ENCODE assay signal across 8 cellular contexts in genomic region chr15:44710236-44711088, GRCh38. TPM values are rescaled to one million over a fixed set of nuclear protein-coding genes. Genes with fewer than 3 reads are reported as not detected.
A peak's percentile ranks its signal among the peaks of the same experiment; 100 is the strongest.
DNase-seq lines count a peak whose midpoint lies in the region; ATAC-seq and TF ChIP-seq lines count a peak whose summit lies in the region.

No MANE protein-coding gene starts in this region.

- peak overlapping the region; percentile 57 for H3K9ac ChIP-seq in endodermal cell (ENCODE audit: extremely low read depth, low read length, poor library complexity, severe bottlenecking)

- peaks cover 7% of the 10 kb centered on the region for H3K27me3 Mint-ChIP-seq in T-helper 2 cell treated with Interferon-gamma antibody and Interleukin-4, amounts not matched to agents 5 μg/mL and 100 μg/mL, for 36 hours (ENCODE audit: low read depth)
- H3K27me3 Mint-ChIP-seq in endodermal cell (ENCODE audit: insufficient read depth) (peaks cover 9% of the 10 kb centered on the region), naive B cell (no peaks in the 10 kb centered on the region)

- peak overlapping the region; percentile 30 for H3K27ac ChIP-seq in endodermal cell (ENCODE audit: low read depth, low read length)

- peaks cover 10% of the 10 kb centered on the region for H3K27me3 ChIP-seq in endodermal cell (ENCODE audit: control insufficient read depth, insufficient read depth, low read length, poor library complexity, severe bottlenecking)

- H3K4me3 Mint-ChIP-seq in T-helper 2 cell treated with Interferon-gamma antibody and Interleukin-4, amounts not matched to agents 5 μg/mL and 100 μg/mL, for 36 hours: peak overlapping the region; percentile 93
- peak overlapping the region; percentile 87 for H3K4me3 Mint-ChIP-seq in endodermal cell
- H3K4me3 Mint-ChIP-seq in naive B cell: peak overlapping the region; percentile 98 to 100 (median 100)

- peak; percentile 53 for TF ChIP-seq CTCF in endodermal cell (conservative IDR thresholded peaks at IDR 0.05)

- H3K4me1 Mint-ChIP-seq in T-helper 2 cell treated with Interferon-gamma antibody and Interleukin-4, amounts not matched to agents 5 μg/mL and 100 μg/mL, for 36 hours (ENCODE audit: low read depth): peaks cover 42% of the 10 kb centered on the region
- peaks cover 5% of the 10 kb centered on the region for H3K4me1 Mint-ChIP-seq in endodermal cell
- peaks cover 43 to 70% (median 55%) of the 10 kb centered on the region in 3 donors for H3K4me1 Mint-ChIP-seq in naive B cell

- peak overlapping the region; percentile 98 for H3K27ac Mint-ChIP-seq in T-helper 2 cell treated with Interferon-gamma antibody and Interleukin-4, amounts not matched to agents 5 μg/mL and 100 μg/mL, for 36 hours
- H3K27ac Mint-ChIP-seq in endodermal cell (peak overlapping the region; percentile 98), naive B cell (peak overlapping the region; percentile 100)

- H3K4me1 ChIP-seq in endodermal cell (ENCODE audit: control insufficient read depth, insufficient read depth, low read length): no peaks in the 10 kb centered on the region

- 51 to 78% methylated on average over 3 to 10 of the region's 11 CpGs for WGBS in endodermal cell (ENCODE audit: insufficient coverage in 1 of 2, insufficient read length in 1 of 2), 2 experiments

- ATAC-seq in HG02885 (IDR thresholded peaks at IDR 0.05; ENCODE audit: poor library complexity, unreplicated experiment) (peak; percentile 30), naive B cell (ENCODE audit: low read depth in 2 of 2) (peak; percentile 29 to 31), HG03521 (IDR thresholded peaks at IDR 0.05; ENCODE audit: unreplicated experiment) (no peak), HG03097 (IDR thresholded peaks at IDR 0.05; ENCODE audit: low FRiP score, unreplicated experiment) (no peak)

- peak overlapping the region; percentile 82 for H3K4me3 ChIP-seq in endodermal cell (ENCODE audit: low read length)

- peaks cover 65% of the 10 kb centered on the region for H3K36me3 Mint-ChIP-seq in T-helper 2 cell treated with Interferon-gamma antibody and Interleukin-4, amounts not matched to agents 5 μg/mL and 100 μg/mL, for 36 hours (ENCODE audit: low read depth)
- H3K36me3 Mint-ChIP-seq in endodermal cell (ENCODE audit: low read depth) (no peaks in the 10 kb centered on the region), naive B cell (peaks cover 40 to 52% of the 10 kb centered on the region in 2 donors)

- no peaks in the 10 kb centered on the region for H3K36me3 ChIP-seq in endodermal cell (ENCODE audit: control insufficient read depth, insufficient read depth, low read length)

- no peaks in the 10 kb centered on the region for H3K9me3 ChIP-seq in endodermal cell (ENCODE audit: control insufficient read depth, low read length)

- peaks cover 2% of the 10 kb centered on the region for H3K9me3 Mint-ChIP-seq in T-helper 2 cell treated with Interferon-gamma antibody and Interleukin-4, amounts not matched to agents 5 μg/mL and 100 μg/mL, for 36 hours
- H3K9me3 Mint-ChIP-seq in endodermal cell (no peaks in the 10 kb centered on the region), naive B cell (no peaks in the 10 kb centered on the region)

- peak; percentile 26 for DNase-seq in GF-D8 (lab: John Stamatoyannopoulos, UW)
- no peak for DNase-seq in T-helper 2 cell treated with Interferon-gamma antibody and Interleukin-4, amounts not matched to agents 5 μg/mL and 100 μg/mL, for 36 hours (ENCODE audit: low spot score)
- no peak for DNase-seq in endodermal cell
- DNase-seq in naive B cell: peak; percentile 77
- no peak for DNase-seq in occipital lobe (lab: John Stamatoyannopoulos, UW)

RNA-seq across cellular contexts. Expression of gene PATL2, which starts 0.7 kb away (rescaled TPM):
- total RNA-seq in endodermal cell (under 1 TPM in 1 of 2 donors, not detected in 1; 0.26 TPM), occipital lobe (0.78 TPM)
- polyA plus RNA-seq in endodermal cell (2013, experiment 1 of 2): 0.11 TPM
- polyA plus RNA-seq in endodermal cell (2013, experiment 2 of 2): not detected
- polyA plus RNA-seq in naive B cell (ENCODE audit: low read depth in 6 of 6): 10 to 100 TPM in 5 of 6 donors, 1 to 10 TPM in 1; 9.3 to 28.6 (median 20.2) TPM

RNA-seq across cellular contexts. Expression of gene B2M, which starts 0.9 kb away (rescaled TPM):
- total RNA-seq in endodermal cell (10 to 100 TPM; 66.5 to 74.3 TPM), occipital lobe (316 TPM)
- 92.9 TPM for polyA plus RNA-seq in endodermal cell (2013, experiment 1 of 2)
- 89.3 TPM for polyA plus RNA-seq in endodermal cell (2013, experiment 2 of 2)
- over 10,000 TPM; 15,630 to 30,116 (median 21,556) TPM for polyA plus RNA-seq in naive B cell (ENCODE audit: low read depth in 6 of 6)

RNA-seq across cellular contexts. Expression of gene TRIM69, which starts 25.9 kb away (rescaled TPM):
- total RNA-seq in endodermal cell: 10 to 100 TPM in 1 of 2 donors, 1 to 10 TPM in 1; 5.7 to 13.1 TPM
- 8.8 TPM for polyA plus RNA-seq in endodermal cell (2013, experiment 1 of 2)
- 11.8 TPM for polyA plus RNA-seq in endodermal cell (2013, experiment 2 of 2)
- polyA plus RNA-seq in naive B cell (ENCODE audit: low read depth in 6 of 6): 10 to 100 TPM in 5 of 6 donors, 1 to 10 TPM in 1; 9.4 to 22.4 (median 18.1) TPM
- 35.6 TPM for total RNA-seq in occipital lobe

RNA-seq across cellular contexts. Expression of gene SPG11, which starts 47.0 kb away (rescaled TPM):
- 10 to 100 TPM; 60.2 to 61.6 TPM for total RNA-seq in endodermal cell
- polyA plus RNA-seq in endodermal cell (2013, experiment 1 of 2): 37.9 TPM
- polyA plus RNA-seq in endodermal cell (2013, experiment 2 of 2): 34.3 TPM
- 10 to 100 TPM; 19.7 to 70.0 (median 53.0) TPM for polyA plus RNA-seq in naive B cell (ENCODE audit: low read depth in 6 of 6)
- total RNA-seq in occipital lobe: 88.6 TPM

Comparison
In these comparisons a context has a peak if more than half of its experiments do, and no peak if none do; other contexts are left out.
1. DNase-seq: peak in GF-D8 (single experiment) and naive B cell (single experiment); none in T-helper 2 cell treated with Interferon-gamma antibody and Interleukin-4, amounts not matched to agents 5 μg/mL and 100 μg/mL, for 36 hours (single experiment), endodermal cell (single experiment) and occipital lobe (single experiment).
2. ATAC-seq: peak in HG02885 (single experiment) and naive B cell (2 of 2); none in HG03521 (single experiment) and HG03097 (single experiment).
3. Peak in every context shown above with its lines, with median percentiles within 50 percentile points of each other: H3K27ac Mint-ChIP-seq and H3K4me3 Mint-ChIP-seq.